ENCODE assay signal across 1 cellular context in the genomic region with DNA sequence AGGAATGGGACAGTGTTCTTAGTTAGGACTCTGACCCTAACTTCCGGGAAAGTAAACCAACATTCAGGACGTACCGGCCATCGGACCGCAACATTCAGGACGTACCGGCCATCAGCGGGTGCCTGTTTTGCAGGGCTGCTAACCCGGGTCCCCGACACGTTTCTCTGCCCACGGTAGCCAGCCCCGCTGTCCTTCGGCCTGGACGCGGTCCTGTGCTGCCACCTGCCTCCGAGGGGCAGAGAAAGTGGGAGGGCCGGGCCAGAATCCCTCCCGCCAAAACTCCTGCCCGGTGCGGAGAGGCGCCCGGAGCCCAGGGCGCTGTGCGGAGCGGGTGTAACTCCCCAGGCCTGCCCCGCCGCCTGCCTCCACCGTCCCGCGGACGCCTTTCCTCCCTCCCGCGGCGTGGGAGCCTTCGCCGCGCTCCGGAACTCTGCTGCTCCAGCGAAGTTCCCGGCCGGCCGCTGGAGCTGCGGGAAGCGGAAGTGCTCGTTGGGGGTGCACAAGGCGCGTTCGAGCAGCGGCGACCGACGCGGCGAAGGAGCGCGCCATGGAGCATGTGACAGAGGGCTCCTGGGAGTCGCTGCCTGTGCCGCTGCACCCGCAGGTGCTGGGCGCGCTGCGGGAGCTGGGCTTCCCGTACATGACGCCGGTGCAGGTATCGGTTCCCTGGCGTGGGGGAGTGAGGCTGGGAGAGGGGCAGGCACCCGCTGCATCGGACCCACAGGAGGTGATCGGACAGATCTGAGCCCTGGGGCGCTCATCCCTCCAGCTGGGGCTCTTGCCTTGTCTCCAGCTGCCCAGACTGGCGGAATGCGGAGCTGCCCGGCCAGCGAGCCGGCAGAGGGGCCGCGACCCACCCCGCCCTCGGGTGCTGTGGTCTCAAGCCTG.
TF ChIP-seq lines count a peak whose summit lies in the region.

A gene with protein sequence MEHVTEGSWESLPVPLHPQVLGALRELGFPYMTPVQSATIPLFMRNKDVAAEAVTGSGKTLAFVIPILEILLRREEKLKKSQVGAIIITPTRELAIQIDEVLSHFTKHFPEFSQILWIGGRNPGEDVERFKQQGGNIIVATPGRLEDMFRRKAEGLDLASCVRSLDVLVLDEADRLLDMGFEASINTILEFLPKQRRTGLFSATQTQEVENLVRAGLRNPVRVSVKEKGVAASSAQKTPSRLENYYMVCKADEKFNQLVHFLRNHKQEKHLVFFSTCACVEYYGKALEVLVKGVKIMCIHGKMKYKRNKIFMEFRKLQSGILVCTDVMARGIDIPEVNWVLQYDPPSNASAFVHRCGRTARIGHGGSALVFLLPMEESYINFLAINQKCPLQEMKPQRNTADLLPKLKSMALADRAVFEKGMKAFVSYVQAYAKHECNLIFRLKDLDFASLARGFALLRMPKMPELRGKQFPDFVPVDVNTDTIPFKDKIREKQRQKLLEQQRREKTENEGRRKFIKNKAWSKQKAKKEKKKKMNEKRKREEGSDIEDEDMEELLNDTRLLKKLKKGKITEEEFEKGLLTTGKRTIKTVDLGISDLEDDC (plus strand): TSS at position 498 of the 888 bp plus-strand sequence. CDS start 50 bp downstream, at position 548.

TF ChIP-seq in GM23338, 12 proteins besides CTCF, POLR2A, EP300 and RAD21 (continued from another document):
- TF ChIP-seq, protein P1, sequence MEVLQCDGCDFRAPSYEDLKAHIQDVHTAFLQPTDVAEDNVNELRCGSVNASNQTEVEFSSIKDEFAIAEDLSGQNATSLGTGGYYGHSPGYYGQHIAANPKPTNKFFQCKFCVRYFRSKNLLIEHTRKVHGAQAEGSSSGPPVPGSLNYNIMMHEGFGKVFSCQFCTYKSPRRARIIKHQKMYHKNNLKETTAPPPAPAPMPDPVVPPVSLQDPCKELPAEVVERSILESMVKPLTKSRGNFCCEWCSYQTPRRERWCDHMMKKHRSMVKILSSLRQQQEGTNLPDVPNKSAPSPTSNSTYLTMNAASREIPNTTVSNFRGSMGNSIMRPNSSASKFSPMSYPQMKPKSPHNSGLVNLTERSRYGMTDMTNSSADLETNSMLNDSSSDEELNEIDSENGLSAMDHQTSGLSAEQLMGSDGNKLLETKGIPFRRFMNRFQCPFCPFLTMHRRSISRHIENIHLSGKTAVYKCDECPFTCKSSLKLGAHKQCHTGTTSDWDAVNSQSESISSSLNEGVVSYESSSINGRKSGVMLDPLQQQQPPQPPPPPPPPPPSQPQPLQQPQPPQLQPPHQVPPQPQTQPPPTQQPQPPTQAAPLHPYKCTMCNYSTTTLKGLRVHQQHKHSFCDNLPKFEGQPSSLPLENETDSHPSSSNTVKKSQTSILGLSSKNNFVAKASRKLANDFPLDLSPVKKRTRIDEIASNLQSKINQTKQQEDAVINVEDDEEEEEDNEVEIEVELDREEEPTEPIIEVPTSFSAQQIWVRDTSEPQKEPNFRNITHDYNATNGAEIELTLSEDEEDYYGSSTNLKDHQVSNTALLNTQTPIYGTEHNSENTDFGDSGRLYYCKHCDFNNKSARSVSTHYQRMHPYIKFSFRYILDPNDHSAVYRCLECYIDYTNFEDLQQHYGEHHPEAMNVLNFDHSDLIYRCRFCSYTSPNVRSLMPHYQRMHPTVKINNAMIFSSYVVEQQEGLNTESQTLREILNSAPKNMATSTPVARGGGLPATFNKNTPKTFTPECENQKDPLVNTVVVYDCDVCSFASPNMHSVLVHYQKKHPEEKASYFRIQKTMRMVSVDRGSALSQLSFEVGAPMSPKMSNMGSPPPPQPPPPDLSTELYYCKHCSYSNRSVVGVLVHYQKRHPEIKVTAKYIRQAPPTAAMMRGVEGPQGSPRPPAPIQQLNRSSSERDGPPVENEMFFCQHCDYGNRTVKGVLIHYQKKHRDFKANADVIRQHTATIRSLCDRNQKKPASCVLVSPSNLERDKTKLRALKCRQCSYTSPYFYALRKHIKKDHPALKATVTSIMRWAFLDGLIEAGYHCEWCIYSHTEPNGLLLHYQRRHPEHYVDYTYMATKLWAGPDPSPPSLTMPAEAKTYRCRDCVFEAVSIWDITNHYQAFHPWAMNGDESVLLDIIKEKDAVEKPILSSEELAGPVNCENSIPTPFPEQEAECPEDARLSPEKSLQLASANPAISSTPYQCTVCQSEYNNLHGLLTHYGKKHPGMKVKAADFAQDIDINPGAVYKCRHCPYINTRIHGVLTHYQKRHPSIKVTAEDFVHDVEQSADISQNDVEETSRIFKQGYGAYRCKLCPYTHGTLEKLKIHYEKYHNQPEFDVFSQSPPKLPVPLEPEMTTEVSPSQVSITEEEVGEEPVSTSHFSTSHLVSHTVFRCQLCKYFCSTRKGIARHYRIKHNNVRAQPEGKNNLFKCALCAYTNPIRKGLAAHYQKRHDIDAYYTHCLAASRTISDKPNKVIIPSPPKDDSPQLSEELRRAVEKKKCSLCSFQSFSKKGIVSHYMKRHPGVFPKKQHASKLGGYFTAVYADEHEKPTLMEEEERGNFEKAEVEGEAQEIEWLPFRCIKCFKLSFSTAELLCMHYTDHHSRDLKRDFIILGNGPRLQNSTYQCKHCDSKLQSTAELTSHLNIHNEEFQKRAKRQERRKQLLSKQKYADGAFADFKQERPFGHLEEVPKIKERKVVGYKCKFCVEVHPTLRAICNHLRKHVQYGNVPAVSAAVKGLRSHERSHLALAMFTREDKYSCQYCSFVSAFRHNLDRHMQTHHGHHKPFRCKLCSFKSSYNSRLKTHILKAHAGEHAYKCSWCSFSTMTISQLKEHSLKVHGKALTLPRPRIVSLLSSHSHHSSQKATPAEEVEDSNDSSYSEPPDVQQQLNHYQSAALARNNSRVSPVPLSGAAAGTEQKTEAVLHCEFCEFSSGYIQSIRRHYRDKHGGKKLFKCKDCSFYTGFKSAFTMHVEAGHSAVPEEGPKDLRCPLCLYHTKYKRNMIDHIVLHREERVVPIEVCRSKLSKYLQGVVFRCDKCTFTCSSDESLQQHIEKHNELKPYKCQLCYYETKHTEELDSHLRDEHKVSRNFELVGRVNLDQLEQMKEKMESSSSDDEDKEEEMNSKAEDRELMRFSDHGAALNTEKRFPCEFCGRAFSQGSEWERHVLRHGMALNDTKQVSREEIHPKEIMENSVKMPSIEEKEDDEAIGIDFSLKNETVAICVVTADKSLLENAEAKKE (CRISPR knock-in tag; IDR thresholded peaks at IDR 0.05), result no peak
- TF ChIP-seq NANOG (IDR thresholded peaks at IDR 0.05; ENCODE audit: borderline replicate concordance), result no peak
